ENCODE assay signal across 1 cellular context in genomic region chr12:111841750-111842555, GRCh38.
TF ChIP-seq lines count a peak whose summit lies in the region.

TSS of gene MAPKAPK5 (plus strand) at chr12:111842228. CDS start at chr12:111842734, 506 bp downstream.

TF ChIP-seq in K562, 482 proteins besides CTCF, POLR2A, EP300 and RAD21 (continued from another document and continues in another):
- no peak for TF ChIP-seq ZNF318 (IDR thresholded peaks at IDR 0.05; ENCODE audit: borderline replicate concordance in 1 of 2, low read depth in 1 of 2)
- no peak for TF ChIP-seq PHB2 (IDR thresholded peaks at IDR 0.05; ENCODE audit: low read depth)
- TF ChIP-seq HNRNPLL (IDR thresholded peaks at IDR 0.05; ENCODE audit: low read depth, low read length, poor library complexity, severe bottlenecking) = peak; percentile 83
- peak; percentile 91 for TF ChIP-seq DACH1 (IDR thresholded peaks at IDR 0.05; ENCODE audit: partially characterized antibody)
- TF ChIP-seq ZFP30 (CRISPR knock-in tag; IDR thresholded peaks at IDR 0.05; ENCODE audit: borderline replicate concordance) = no peak
- TF ChIP-seq PREB (CRISPR knock-in tag; IDR thresholded peaks at IDR 0.05) = no peak
- peak; percentile 53; the same call in 1 of the 2 replicates for TF ChIP-seq TARDBP (IDR thresholded peaks at IDR 0.05)
- TF ChIP-seq TAL1 (IDR thresholded peaks at IDR 0.05) = no peak
- peak; percentile 56; the same call in 1 of the 2 replicates for TF ChIP-seq DMBX1 (CRISPR knock-in tag; IDR thresholded peaks at IDR 0.05; ENCODE audit: borderline replicate concordance)
- TF ChIP-seq RBM25 (IDR thresholded peaks at IDR 0.05; ENCODE audit: low read depth, low read length, severe bottlenecking) = no peak
- TF ChIP-seq CBX8 (IDR thresholded peaks at IDR 0.05; ENCODE audit: borderline replicate concordance, extremely low read depth, low read depth, low read length, poor library complexity, severe bottlenecking) = no peak
- no peak for TF ChIP-seq ZNF174 (CRISPR knock-in tag; IDR thresholded peaks at IDR 0.05)
- TF ChIP-seq ZFPM2 (CRISPR knock-in tag; IDR thresholded peaks at IDR 0.05) = no peak
- no peak for TF ChIP-seq NCOR1 (IDR thresholded peaks at IDR 0.05)
- TF ChIP-seq ZNF41 (CRISPR knock-in tag; conservative IDR thresholded peaks at IDR 0.05) = no peak
- no peak for TF ChIP-seq SMARCC2 (IDR thresholded peaks at IDR 0.05; ENCODE audit: low read depth)
- peak; percentile 73; the same call in 1 of the 2 replicates for TF ChIP-seq FOXP4 (CRISPR knock-in tag; IDR thresholded peaks at IDR 0.05; ENCODE audit: borderline replicate concordance)
- no peak for TF ChIP-seq SP2 (IDR thresholded peaks at IDR 0.05; ENCODE audit: extremely low read depth, low read depth, low read length, poor library complexity, severe bottlenecking)
- TF ChIP-seq POLR2B (IDR thresholded peaks at IDR 0.05; ENCODE audit: low read depth, partially characterized antibody) = peak; percentile 69
- TF ChIP-seq RBM15 (IDR thresholded peaks at IDR 0.05; ENCODE audit: insufficient read depth, low read length) = no peak
- TF ChIP-seq STAT5A (IDR thresholded peaks at IDR 0.05; ENCODE audit: borderline replicate concordance, low read length) = peak; percentile 20; the same call in 1 of the 2 replicates
- TF ChIP-seq ZNF699 (CRISPR knock-in tag; IDR thresholded peaks at IDR 0.05; ENCODE audit: insufficient replicate concordance) = no peak
- no peak for TF ChIP-seq TFE3 (CRISPR knock-in tag; IDR thresholded peaks at IDR 0.05)
- TF ChIP-seq POLR2AphosphoS2 (IDR thresholded peaks at IDR 0.05; ENCODE audit: low read length) = no peak
- TF ChIP-seq ZNF778 (CRISPR knock-in tag; IDR thresholded peaks at IDR 0.05) = no peak
- no peak for TF ChIP-seq ZNF830 (CRISPR knock-in tag; IDR thresholded peaks at IDR 0.05)
- TF ChIP-seq MTA3 (IDR thresholded peaks at IDR 0.05; ENCODE audit: borderline replicate concordance) = peak; percentile 81; the same call in 1 of the 2 replicates
- TF ChIP-seq PRMT5 (CRISPR knock-in tag; IDR thresholded peaks at IDR 0.05) = no peak
- no peak for TF ChIP-seq ZNF184 (CRISPR knock-in tag; IDR thresholded peaks at IDR 0.05)
- no peak for TF ChIP-seq ZNF444 (CRISPR knock-in tag; IDR thresholded peaks at IDR 0.05)
- TF ChIP-seq BRD4 (IDR thresholded peaks at IDR 0.05) = no peak
- TF ChIP-seq ZNF347 (CRISPR knock-in tag; IDR thresholded peaks at IDR 0.05; ENCODE audit: low read depth) = no peak
- peak; percentile 97 for TF ChIP-seq NBN (IDR thresholded peaks at IDR 0.05; ENCODE audit: low read depth)
- no peak for TF ChIP-seq FOS (IDR thresholded peaks at IDR 0.05; ENCODE audit: extremely low read depth, insufficient read length)
- no peak for TF ChIP-seq ZNF408 (CRISPR knock-in tag; IDR thresholded peaks at IDR 0.05; ENCODE audit: low read depth)
- 0 out of 4 replicates have a peak, but pooled peaks of 1 of the 2 experiments have one; percentile 44 for TF ChIP-seq TEAD1 (CRISPR knock-in tag; IDR thresholded peaks at IDR 0.05)
- no peak for TF ChIP-seq AFF1 (IDR thresholded peaks at IDR 0.05; ENCODE audit: low read depth in 1 of 2, partially characterized antibody in 2 of 2)
- TF ChIP-seq PHTF2 (CRISPR knock-in tag; IDR thresholded peaks at IDR 0.05) = no peak
- no peak for TF ChIP-seq BCOR (IDR thresholded peaks at IDR 0.05)
- TF ChIP-seq ATF4 (CRISPR knock-in tag; IDR thresholded peaks at IDR 0.05) = 0 out of 2 replicates have a peak, but pooled peaks have one; percentile 45
- TF ChIP-seq TBP (optimal IDR thresholded peaks at IDR 0.05; ENCODE audit: low read depth, low read length) = peak; percentile 87
- peak; percentile 45; the same call in 1 of the 2 replicates for TF ChIP-seq FOSL1 (tag; conservative IDR thresholded peaks at IDR 0.05)
- peak; percentile 53 to 71; a peak in 3 of 4 replicates for TF ChIP-seq SIX5 (IDR thresholded peaks at IDR 0.05; ENCODE audit: borderline replicate concordance in 1 of 2, insufficient read depth in 1 of 2, low read depth in 1 of 2, low read length in 2 of 2)
- TF ChIP-seq ELF4 (CRISPR knock-in tag; IDR thresholded peaks at IDR 0.05) = 0 out of 2 replicates have a peak, but pooled peaks have one; percentile 63
- TF ChIP-seq HLTF (IDR thresholded peaks at IDR 0.05) = no peak
- TF ChIP-seq CEBPG (CRISPR knock-in tag; IDR thresholded peaks at IDR 0.05) = no peak
- no peak for TF ChIP-seq CEBPG (tag; conservative IDR thresholded peaks at IDR 0.05 in 1 of 2, IDR thresholded peaks at IDR 0.05 in 1 of 2)
- no peak for TF ChIP-seq ZSCAN29 (IDR thresholded peaks at IDR 0.05)
- peak; percentile 56 to 82; a peak in 3 of 4 replicates for TF ChIP-seq NONO (IDR thresholded peaks at IDR 0.05; ENCODE audit: low read depth in 2 of 2, low read length in 1 of 2)
- TF ChIP-seq ZNF76 (CRISPR knock-in tag; IDR thresholded peaks at IDR 0.05; ENCODE audit: borderline replicate concordance) = peak; percentile 65; the same call in 1 of the 2 replicates
- no peak for TF ChIP-seq PTRF (tag; IDR thresholded peaks at IDR 0.05)
- TF ChIP-seq BHLHE40 (IDR thresholded peaks at IDR 0.05; ENCODE audit: low read length) = peak; percentile 98
- no peak for TF ChIP-seq ASH1L (IDR thresholded peaks at IDR 0.05; ENCODE audit: borderline replicate concordance, low read depth, partially characterized antibody)
- TF ChIP-seq MAFF (IDR thresholded peaks at IDR 0.05; ENCODE audit: low read length) = no peak
